1 cellular context compared by ENCODE assay signal in the genomic region with DNA sequence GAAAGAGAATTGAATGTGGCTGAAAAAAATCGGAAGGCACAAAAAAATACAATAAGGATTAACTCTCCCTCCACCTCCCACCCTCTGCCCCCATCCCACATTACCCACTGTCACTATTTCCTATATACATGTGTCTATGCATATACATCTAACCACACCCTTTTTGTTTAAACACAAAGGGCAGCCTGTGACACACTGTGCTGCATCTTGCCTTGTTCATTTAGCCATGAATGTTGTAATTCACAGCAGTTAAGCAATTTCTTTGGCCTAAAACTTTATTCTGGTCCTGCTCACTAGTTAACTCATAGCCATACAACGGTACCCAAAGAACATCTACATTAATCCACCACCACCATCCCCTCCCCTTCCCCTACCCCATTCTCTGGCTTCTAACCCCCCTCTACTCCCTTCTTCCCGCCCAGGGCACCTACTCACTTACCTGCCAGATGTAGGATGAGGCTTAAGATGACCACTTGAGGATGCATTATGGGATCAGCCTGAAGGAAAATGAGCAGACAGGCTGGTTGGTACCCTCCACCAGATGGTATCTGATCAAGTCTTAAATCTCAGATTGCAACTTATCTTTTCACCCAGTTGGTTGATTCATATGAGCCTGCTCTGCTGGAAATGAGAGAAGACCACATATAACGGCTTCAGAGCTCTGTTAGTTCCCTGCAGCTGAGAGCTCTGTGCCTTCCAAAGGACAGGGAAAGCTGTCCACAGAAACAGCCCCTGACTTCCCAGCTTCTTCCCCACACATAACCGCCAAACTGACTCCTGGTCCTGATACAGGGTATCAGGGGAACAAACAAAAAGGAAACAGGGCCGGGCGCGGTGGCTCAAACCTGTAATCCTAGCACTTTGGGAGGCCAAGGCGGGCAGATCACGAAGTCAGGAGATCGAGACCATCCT.
TF ChIP-seq lines count a peak whose summit lies in the region.

No MANE protein-coding gene starts in this region.

TF ChIP-seq in IMR-90, 13 proteins besides CTCF, POLR2A, EP300 and RAD21:
- no peak for TF ChIP-seq MXI1 (IDR thresholded peaks at IDR 0.05; ENCODE audit: borderline replicate concordance, low read depth, low read length)
- TF ChIP-seq BHLHE40 (IDR thresholded peaks at IDR 0.05; ENCODE audit: low read depth, low read length): no peak
- TF ChIP-seq, protein P1, sequence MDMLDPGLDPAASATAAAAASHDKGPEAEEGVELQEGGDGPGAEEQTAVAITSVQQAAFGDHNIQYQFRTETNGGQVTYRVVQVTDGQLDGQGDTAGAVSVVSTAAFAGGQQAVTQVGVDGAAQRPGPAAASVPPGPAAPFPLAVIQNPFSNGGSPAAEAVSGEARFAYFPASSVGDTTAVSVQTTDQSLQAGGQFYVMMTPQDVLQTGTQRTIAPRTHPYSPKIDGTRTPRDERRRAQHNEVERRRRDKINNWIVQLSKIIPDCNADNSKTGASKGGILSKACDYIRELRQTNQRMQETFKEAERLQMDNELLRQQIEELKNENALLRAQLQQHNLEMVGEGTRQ (IDR thresholded peaks at IDR 0.05; ENCODE audit: low read depth, low read length): no peak
- no peak for TF ChIP-seq NFE2L2 (IDR thresholded peaks at IDR 0.05; ENCODE audit: low read depth, low read length)
- no peak for TF ChIP-seq CHD1 (IDR thresholded peaks at IDR 0.05; ENCODE audit: low read depth, low read length)
- TF ChIP-seq ELK1 (IDR thresholded peaks at IDR 0.05; ENCODE audit: borderline replicate concordance, low read depth, low read length): no peak
- no peak for TF ChIP-seq MAZ (IDR thresholded peaks at IDR 0.05; ENCODE audit: borderline replicate concordance, low read depth, low read length)
- TF ChIP-seq RCOR1 (IDR thresholded peaks at IDR 0.05; ENCODE audit: insufficient replicate concordance, low read length): no peak
- TF ChIP-seq CEBPB (IDR thresholded peaks at IDR 0.05; ENCODE audit: low read depth, low read length): no peak
- no peak for TF ChIP-seq RFX5 (IDR thresholded peaks at IDR 0.05; ENCODE audit: low read depth, low read length)
- TF ChIP-seq FOS (IDR thresholded peaks at IDR 0.05; ENCODE audit: low read depth, low read length): no peak
- no peak for TF ChIP-seq MAFK (IDR thresholded peaks at IDR 0.05; ENCODE audit: low read depth, low read length)
- TF ChIP-seq SMC3 (IDR thresholded peaks at IDR 0.05; ENCODE audit: low read depth, low read length): no peak
